Comparison of ENCODE assay signal across 8 cellular contexts in genomic region chr5:1799110-1799601, GRCh38. TPM values are rescaled to one million over a fixed set of nuclear protein-coding genes. Genes with fewer than 3 reads are reported as not detected.
DNase-seq lines count a peak whose midpoint lies in the region; ATAC-seq and TF ChIP-seq lines count a peak whose summit lies in the region.

No MANE protein-coding gene starts in this region.

- ATAC-seq in HG02840 (IDR thresholded peaks at IDR 0.05; ENCODE audit: low FRiP score, unreplicated experiment) (peak; percentile 17), Panc1 (peak; percentile 2; the same call in 1 of the 2 replicates)

- peaks cover 32% of the 10 kb centered on the region for H3K36me3 ChIP-seq in Panc1 (ENCODE audit: control insufficient read depth, insufficient read depth, low read length)
- peaks cover 29 to 33% of the 10 kb centered on the region in 2 donors for H3K36me3 ChIP-seq in stomach smooth muscle (ENCODE audit: control insufficient read depth in 2 of 2, insufficient read depth in 2 of 2, low read length in 2 of 2)

- DNase-seq in activated gamma-delta T cell treated with Interleukin-2 at 50 U/mL for 16 hours (peak; percentile 15), activated gamma-delta T cell (lab: John Stamatoyannopoulos, UW) (no peak), Panc1 (ENCODE audit: low read depth, low spot score) (no peak), chondrocyte (ENCODE audit: low spot score) (no peak), lower leg skin (ENCODE audit: low spot score in 2 of 2) (no peak), NCI-H446 treated with DMSO at 0.1 percent for 48 hours (lab: John Stamatoyannopoulos, UW) (no peak)

- H3K9me3 ChIP-seq in Panc1 (ENCODE audit: control insufficient read depth, insufficient read depth, low read depth, low read length) (no peaks in the 10 kb centered on the region), stomach smooth muscle (ENCODE audit: control insufficient read depth in 2 of 2, low read length in 2 of 2) (no peaks in the 10 kb centered on the region)

- H3K9me3 Mint-ChIP-seq in chondrocyte (ENCODE audit: low read depth) = no peaks in the 10 kb centered on the region

- intact Hi-C loops in Panc1 (cut with micrococcal nuclease; ENCODE audit: unreplicated experiment) = no loop called here
- intact Hi-C loops in lower leg skin (cut with DNase I; ENCODE audit: low total_unique reads) = no loop called here

- H3K36me3 Mint-ChIP-seq in chondrocyte (ENCODE audit: low read depth) = peaks cover 15% of the 10 kb centered on the region

- peaks cover 44% of the 10 kb centered on the region for H3K4me1 Mint-ChIP-seq in chondrocyte (ENCODE audit: low read depth)

- TF ChIP-seq CTCF in Panc1 (IDR thresholded peaks at IDR 0.05) = no peak
- no peak for TF ChIP-seq CTCF in chondrocyte (IDR thresholded peaks at IDR 0.05)
- TF ChIP-seq CTCF in lower leg skin (IDR thresholded peaks at IDR 0.05) = no peak

- H3K27me3 ChIP-seq in Panc1 (ENCODE audit: control insufficient read depth, insufficient read depth, low read length) = no peaks in the 10 kb centered on the region
- no peaks in the 10 kb centered on the region for H3K27me3 ChIP-seq in stomach smooth muscle (ENCODE audit: control insufficient read depth in 1 of 2, insufficient read depth in 2 of 2, low read length in 2 of 2)

- no peaks in the 10 kb centered on the region for H3K27me3 Mint-ChIP-seq in chondrocyte (ENCODE audit: low read depth)

- H3K27ac ChIP-seq in Panc1 (ENCODE audit: low read length) (peak overlapping the region; percentile 87), stomach smooth muscle (ENCODE audit: low read length) (no peak overlapping the region)

- 0 to 1% methylated on average over 19 to 32 of the region's 35 CpGs for WGBS in lower leg skin, 2 donors

- in situ Hi-C loops in Panc1 (cut with HindIII; ENCODE audit: low pct_unique_long_range_greater_than_20kb, low sequenced_read_pairs) = no loop called here

- peaks cover 18% of the 10 kb centered on the region for H3K4me1 ChIP-seq in Panc1 (ENCODE audit: control insufficient read depth, insufficient read depth, low read length)
- H3K4me1 ChIP-seq in stomach smooth muscle (ENCODE audit: control insufficient read depth, insufficient read depth, low read length) = peaks cover 28% of the 10 kb centered on the region

- POLR2A ChIA-PET in Panc1 (lab: Charles Lee) = no interaction called here

- peak overlapping the region; percentile 51 for H3K27ac Mint-ChIP-seq in chondrocyte (ENCODE audit: unreplicated experiment)

- peak overlapping the region; percentile 99 for H3K4me3 ChIP-seq in Panc1 (ENCODE audit: low read depth in 2 of 2, low read length in 2 of 2)
- peak overlapping the region; percentile 51 for H3K4me3 ChIP-seq in lower leg skin (ENCODE audit: low read depth, poor library complexity, severe bottlenecking)
- H3K4me3 ChIP-seq in stomach smooth muscle (ENCODE audit: low read length in 2 of 2) = peak overlapping the region; percentile 86 to 94

- BruUV-seq in Panc1 (replicated peaks; lab: Mats Ljungman, UMichigan) = no TSS peak

- CTCF ChIA-PET in Panc1 (lab: Charles Lee) = no interaction called here

- peak overlapping the region; percentile 61 to 75 for H3K9ac ChIP-seq in stomach smooth muscle (ENCODE audit: low read length in 2 of 2)

- peak overlapping the region; percentile 99 for H3K4me3 Mint-ChIP-seq in chondrocyte (ENCODE audit: unreplicated experiment)

- no peak for TF ChIP-seq POLR2A in lower leg skin (IDR thresholded peaks at IDR 0.05)

RNA-seq across cellular contexts. Expression of gene MRPL36, which starts 0.5 kb away (rescaled TPM):
- total RNA-seq in Panc1 (2021; ENCODE audit: unreplicated experiment) = 79.9 TPM
- polyA plus RNA-seq in Panc1 (2012; ENCODE audit: insufficient read length) = 79.2 TPM
- total RNA-seq in chondrocyte = 37.4 to 50.8 TPM (median 48.3 TPM) in 3 replicates
- 10 to 100 TPM; 34.6 to 59.4 (median 42.6) TPM for total RNA-seq in lower leg skin

RNA-seq across cellular contexts. Expression of gene NDUFS6, which starts 2.1 kb away (rescaled TPM):
- total RNA-seq in Panc1 (2021; ENCODE audit: unreplicated experiment) = 70.6 TPM
- 299 TPM for polyA plus RNA-seq in Panc1 (2012; ENCODE audit: insufficient read length)
- 23.7 to 31.3 TPM (median 25.7 TPM) in 3 replicates for total RNA-seq in chondrocyte
- 10 to 100 TPM; 22.0 to 86.9 (median 49.7) TPM for total RNA-seq in lower leg skin
